In the genomic region with DNA sequence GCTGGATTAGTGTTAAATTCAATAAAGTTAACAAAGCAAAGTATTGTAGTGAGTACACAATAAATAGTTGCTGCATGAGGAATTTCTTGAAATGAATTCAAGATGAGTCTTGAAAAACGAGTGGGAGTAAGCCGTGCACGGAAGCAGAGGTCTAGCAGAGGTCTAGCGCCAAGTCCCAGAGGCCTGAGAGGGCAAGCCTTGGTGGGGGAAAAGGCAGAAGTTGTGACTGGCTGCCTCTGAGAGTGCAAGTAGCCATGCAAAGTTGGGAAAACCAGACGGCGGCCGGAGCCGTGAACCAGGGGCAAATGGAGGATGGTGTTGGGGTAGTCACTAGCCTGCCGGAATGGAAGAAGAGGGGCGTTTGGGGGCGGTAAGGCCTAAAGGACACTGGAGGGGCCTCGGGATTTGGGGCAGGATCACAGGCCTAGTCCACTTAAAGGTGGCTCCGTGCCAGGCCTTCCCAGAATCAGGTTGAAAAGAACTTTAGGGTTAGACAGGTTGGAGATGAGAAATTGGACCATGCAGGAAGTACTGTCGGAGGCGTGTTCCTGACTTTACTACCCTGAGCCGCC, we compare ENCODE assay signal across 8 cellular contexts. TPM values are rescaled to one million over a fixed set of nuclear protein-coding genes. Genes with fewer than 3 reads are reported as not detected.
DNase-seq lines count a peak whose midpoint lies in the region; ATAC-seq and TF ChIP-seq lines count a peak whose summit lies in the region.

No MANE protein-coding gene starts in this region.

- peaks cover 51% of the 10 kb centered on the region for H3K79me2 ChIP-seq in KMS-11 (ENCODE audit: insufficient read depth, low read depth)

- intact Hi-C loops in activated naive CD4-positive, alpha-beta T cell treated with anti-CD3 and anti-CD28 coated beads for 36 hours (cut with micrococcal nuclease), result loop anchor here (1.0 to 2.0 kb wide), 3 partner anchors 75 to 280 kb away; partner anchors contain the start of genes MTA2, NXF1 and POLR2G
- intact Hi-C loops in psoas muscle (cut with DNase I), result loop anchor here in 1 of 2 donors (2.0 kb wide), 1 partner anchor 40 kb away; no protein-coding TSS in a partner anchor

- H3K27ac ChIP-seq in KMS-11, result peak overlapping the region; percentile 93
- peak overlapping the region; percentile 94 for H3K27ac ChIP-seq in cardiac muscle cell
- peak overlapping the region; percentile 100 for H3K27ac ChIP-seq in psoas muscle

- 0 to 1% (median 0%) methylated on average over 16 of the region's 16 CpGs for WGBS in psoas muscle, 3 donors

- H3K4me1 Mint-ChIP-seq in activated naive CD4-positive, alpha-beta T cell treated with anti-CD3 and anti-CD28 coated beads for 36 hours (ENCODE audit: low read depth), result peaks cover 43% of the 10 kb centered on the region

- H3K27me3 ChIP-seq in KMS-11 (ENCODE audit: insufficient read depth, low read depth) (no peaks in the 10 kb centered on the region), cardiac muscle cell (no peaks in the 10 kb centered on the region), psoas muscle (ENCODE audit: insufficient read depth in 3 of 3, low read length in 2 of 3) (no peaks in the 10 kb centered on the region)

- no peak overlapping the region for H2AFZ ChIP-seq in KMS-11 (ENCODE audit: low read depth)

- H3K36me3 Mint-ChIP-seq in activated naive CD4-positive, alpha-beta T cell treated with anti-CD3 and anti-CD28 coated beads for 36 hours (ENCODE audit: low read depth), result peaks cover 60% of the 10 kb centered on the region

- ATAC-seq in GM21447 (IDR thresholded peaks at IDR 0.05; ENCODE audit: unreplicated experiment) (peak; percentile 20), psoas muscle (peak; percentile 14 to 30 (median 21))

- no peaks in the 10 kb centered on the region for H3K9me3 Mint-ChIP-seq in activated naive CD4-positive, alpha-beta T cell treated with anti-CD3 and anti-CD28 coated beads for 36 hours

- peak overlapping the region; percentile 97; the same call in 1 of the 2 replicates for H3K9ac ChIP-seq in KMS-11

- no peaks in the 10 kb centered on the region for H3K9me3 ChIP-seq in cardiac muscle cell (ENCODE audit: low read depth)
- H3K9me3 ChIP-seq in psoas muscle, result no peaks in the 10 kb centered on the region

- H3K27ac Mint-ChIP-seq in activated naive CD4-positive, alpha-beta T cell treated with anti-CD3 and anti-CD28 coated beads for 36 hours, result peak overlapping the region; percentile 100

- no peaks in the 10 kb centered on the region for H3K27me3 Mint-ChIP-seq in activated naive CD4-positive, alpha-beta T cell treated with anti-CD3 and anti-CD28 coated beads for 36 hours (ENCODE audit: low read depth)

- peak overlapping the region; percentile 100 for H3K4me3 Mint-ChIP-seq in activated naive CD4-positive, alpha-beta T cell treated with anti-CD3 and anti-CD28 coated beads for 36 hours

- H3K4me2 ChIP-seq in KMS-11, result peak overlapping the region; percentile 74

- peaks cover 4% of the 10 kb centered on the region; the same call in 1 of the 2 replicates for H4K20me1 ChIP-seq in KMS-11 (ENCODE audit: insufficient read depth)

- CTCF ChIA-PET in activated naive CD4-positive, alpha-beta T cell treated with anti-CD3 and anti-CD28 coated beads for 36 hours (lab: Charles Lee), result interaction anchor here (0.7 to 1.1 kb wide), 5 partner anchors 13 to 326 kb away, joined by 3 to 10 read pairs (median 3); no protein-coding TSS in a partner anchor

- peak; percentile 83 for DNase-seq in EL
- DNase-seq in activated naive CD4-positive, alpha-beta T cell treated with anti-CD3 and anti-CD28 coated beads for 36 hours, result peak; percentile 55
- peak; percentile 46 to 90 for DNase-seq in cardiac muscle cell (ENCODE audit: low read depth in 1 of 2, low spot score in 1 of 2)
- DNase-seq in psoas muscle, result peak in 1 of 2 donors; percentile 60
- DNase-seq in iPS-NIHi7 (ENCODE audit: extremely low spot score), result no peak
- DNase-seq in activated effector memory CD4-positive, alpha-beta T cell treated with Interleukin-2 at 50 U/mL for 16 hours, result no peak

- H3K4me1 ChIP-seq in KMS-11 (ENCODE audit: low read depth, poor library complexity, severe bottlenecking) (peaks cover 37% of the 10 kb centered on the region), cardiac muscle cell (ENCODE audit: low read depth) (peaks cover 17% of the 10 kb centered on the region), psoas muscle (peaks cover 41% of the 10 kb centered on the region)

- H3K36me3 ChIP-seq in KMS-11 (ENCODE audit: insufficient read depth) (peaks cover 14% of the 10 kb centered on the region; the same call in 1 of the 2 replicates), cardiac muscle cell (peaks cover 26% of the 10 kb centered on the region), psoas muscle (ENCODE audit: insufficient read depth in 1 of 2, low read depth in 1 of 2) (peaks cover 16 to 34% of the 10 kb centered on the region in 2 donors)

- no peak overlapping the region for H3K4me3 ChIP-seq in KMS-11 (IDR thresholded peaks at IDR 0.05; ENCODE audit: insufficient read depth, low read depth, low read length)
- peak overlapping the region; percentile 70 for H3K4me3 ChIP-seq in cardiac muscle cell
- H3K4me3 ChIP-seq in psoas muscle, result peak overlapping the region; percentile 99

- TF ChIP-seq CTCF in KMS-11 (conservative IDR thresholded peaks at IDR 0.05; ENCODE audit: low read depth, low read length), result no peak
- TF ChIP-seq CTCF in cardiac muscle cell (IDR thresholded peaks at IDR 0.05; ENCODE audit: low read depth, low read length), result no peak
- no peak for TF ChIP-seq CTCF in psoas muscle (IDR thresholded peaks at IDR 0.05)

RNA-seq across cellular contexts. Expression of gene SLC3A2, which starts 0.4 kb away (rescaled TPM):
- 100 to 1,000 TPM; 419 to 472 TPM for total RNA-seq in activated naive CD4-positive, alpha-beta T cell treated with anti-CD3 and anti-CD28 coated beads for 36 hours
- total RNA-seq in cardiac muscle cell (71.8 and 79.2 TPM in 2 replicates), psoas muscle (100 to 1,000 TPM in 3 of 4 donors, 10 to 100 TPM in 1; 62.6 to 187 (median 132) TPM)
- polyA plus RNA-seq in cardiac muscle cell (93.8 and 100 TPM in 2 replicates), psoas muscle (100 to 1,000 TPM; 149 to 374 (median 208) TPM)

RNA-seq across cellular contexts. Expression of gene CHRM1, which starts 40.8 kb away (rescaled TPM):
- total RNA-seq in activated naive CD4-positive, alpha-beta T cell treated with anti-CD3 and anti-CD28 coated beads for 36 hours, result not detected
- total RNA-seq in cardiac muscle cell, result 1.3 and 1.4 TPM in 2 replicates
- 0.97 and 1.6 TPM in 2 replicates for polyA plus RNA-seq in cardiac muscle cell
- total RNA-seq in psoas muscle, result not detected
- polyA plus RNA-seq in psoas muscle, result under 1 TPM in 1 of 3 donors, not detected in 2; 0.06 TPM

RNA-seq across cellular contexts. Expression of gene WDR74, which starts 40.9 kb away (rescaled TPM):
- total RNA-seq in activated naive CD4-positive, alpha-beta T cell treated with anti-CD3 and anti-CD28 coated beads for 36 hours, result 10 to 100 TPM; 74.4 to 78.7 TPM
- total RNA-seq in cardiac muscle cell (47.4 and 63.3 TPM in 2 replicates), psoas muscle (10 to 100 TPM; 32.9 to 74.9 (median 54.2) TPM)
- polyA plus RNA-seq in cardiac muscle cell (42.1 and 52.8 TPM in 2 replicates), psoas muscle (100 to 1,000 TPM in 1 of 3 donors, 10 to 100 TPM in 2; 90.1 to 121 (median 92.5) TPM)

RNA-seq across cellular contexts. Expression of gene TEX54, which starts 47.7 kb away (rescaled TPM):
- not detected for total RNA-seq in activated naive CD4-positive, alpha-beta T cell treated with anti-CD3 and anti-CD28 coated beads for 36 hours
- not detected in 2 replicates for total RNA-seq in cardiac muscle cell
- polyA plus RNA-seq in cardiac muscle cell, result 3.0 and 4.8 TPM in 2 replicates
- not detected for total RNA-seq in psoas muscle
- polyA plus RNA-seq in psoas muscle, result not detected

RNA-seq across cellular contexts. Expression of gene STX5, which starts 48.5 kb away (rescaled TPM):
- 10 to 100 TPM; 22.7 to 23.0 TPM for total RNA-seq in activated naive CD4-positive, alpha-beta T cell treated with anti-CD3 and anti-CD28 coated beads for 36 hours
- total RNA-seq in cardiac muscle cell, result 38.5 and 45.2 TPM in 2 replicates
- polyA plus RNA-seq in cardiac muscle cell, result 49.4 and 53.6 TPM in 2 replicates
- total RNA-seq in psoas muscle, result 10 to 100 TPM; 16.0 to 24.6 (median 20.7) TPM
- polyA plus RNA-seq in psoas muscle, result 10 to 100 TPM; 18.2 to 21.1 (median 21.1) TPM

Comparison
In these comparisons a context has a peak if more than half of its experiments do, and no peak if none do; other contexts are left out.
1. DNase-seq: peak in EL (single experiment), activated naive CD4-positive, alpha-beta T cell treated with anti-CD3 and anti-CD28 coated beads for 36 hours (single experiment) and cardiac muscle cell (2 of 2); none in iPS-NIHi7 (single experiment) and activated effector memory CD4-positive, alpha-beta T cell treated with Interleukin-2 at 50 U/mL for 16 hours (single experiment).
2. Peak in every context shown above with its lines, with median percentiles within 50 percentile points of each other: H3K27ac ChIP-seq.